In genomic region chr18:62187543-62188378, GRCh38 we compare ENCODE assay signal across 7 cellular contexts. TPM values are rescaled to one million over a fixed set of nuclear protein-coding genes. Genes with fewer than 3 reads are reported as not detected.
A peak's percentile ranks its signal among the peaks of the same experiment; 100 is the strongest.
DNase-seq lines count a peak whose midpoint lies in the region; ATAC-seq and TF ChIP-seq lines count a peak whose summit lies in the region.

No MANE protein-coding gene starts in this region.

- H3K4me1 ChIP-seq in gastroesophageal sphincter, result peaks cover 0 to 66% (median 11%) of the 10 kb centered on the region in 3 donors
- H3K4me1 ChIP-seq in neutrophil (ENCODE audit: control insufficient read depth in 1 of 2, insufficient read depth in 1 of 2, low read depth in 1 of 2, low read length in 1 of 2), result peaks cover 39 to 40% of the 10 kb centered on the region in 2 experiments

- WGBS in gastroesophageal sphincter (ENCODE audit: low coverage in 1 of 2), 2 donors, result 0% methylated on average over 3 to 7 of the region's 53 CpGs

- peak overlapping the region; percentile 10 to 87 (median 84) for H3K27ac ChIP-seq in gastroesophageal sphincter
- peak overlapping the region; percentile 91 for H3K27ac ChIP-seq in neutrophil

- H3K27me3 ChIP-seq in gastroesophageal sphincter, result no peaks in the 10 kb centered on the region
- H3K27me3 ChIP-seq in neutrophil, result no peaks in the 10 kb centered on the region

- H3K36me3 ChIP-seq in gastroesophageal sphincter (no peaks in the 10 kb centered on the region), neutrophil (no peaks in the 10 kb centered on the region)

- no peak for TF ChIP-seq POLR2A in gastroesophageal sphincter (IDR thresholded peaks at IDR 0.05)

- DNase-seq in NOMO-1 (lab: John Stamatoyannopoulos, UW; ENCODE audit: unreplicated experiment in 2 of 2) (peak; percentile 39 to 52), activated gamma-delta T cell treated with Interleukin-2 at 50 U/mL for 16 hours (peak; percentile 12)

- TF ChIP-seq CTCF in gastroesophageal sphincter (IDR thresholded peaks at IDR 0.05) (no peak), neutrophil (IDR thresholded peaks at IDR 0.05) (no peak)

- peak overlapping the region; percentile 82 for H3K4me3 ChIP-seq in GM08714 (ENCODE audit: low read length)
- peak overlapping the region; percentile 77 to 85 for H3K4me3 ChIP-seq in gastroesophageal sphincter
- peak overlapping the region; percentile 97 to 100 for H3K4me3 ChIP-seq in neutrophil (ENCODE audit: low read depth in 1 of 2, low read length in 1 of 2)

- H3K9me3 ChIP-seq in gastroesophageal sphincter (no peaks in the 10 kb centered on the region), neutrophil (no peaks in the 10 kb centered on the region)

- TF ChIP-seq EP300 in gastroesophageal sphincter (IDR thresholded peaks at IDR 0.05), result no peak

- ATAC-seq in HG02642 (IDR thresholded peaks at IDR 0.05; ENCODE audit: poor library complexity, unreplicated experiment) (peak; percentile 6), gastroesophageal sphincter (no peak), GM19463 (IDR thresholded peaks at IDR 0.05; ENCODE audit: unreplicated experiment) (no peak)

RNA-seq across cellular contexts. Expression of gene RELCH, which starts 0.7 kb away (rescaled TPM):
- total RNA-seq in gastroesophageal sphincter, result 10 to 100 TPM; 20.7 to 30.4 (median 27.4) TPM

RNA-seq across cellular contexts. Expression of gene PIGN, which starts 0.9 kb away (rescaled TPM):
- total RNA-seq in gastroesophageal sphincter, result 10 to 100 TPM; 10.5 to 32.4 (median 17.3) TPM
